In the genomic region with DNA sequence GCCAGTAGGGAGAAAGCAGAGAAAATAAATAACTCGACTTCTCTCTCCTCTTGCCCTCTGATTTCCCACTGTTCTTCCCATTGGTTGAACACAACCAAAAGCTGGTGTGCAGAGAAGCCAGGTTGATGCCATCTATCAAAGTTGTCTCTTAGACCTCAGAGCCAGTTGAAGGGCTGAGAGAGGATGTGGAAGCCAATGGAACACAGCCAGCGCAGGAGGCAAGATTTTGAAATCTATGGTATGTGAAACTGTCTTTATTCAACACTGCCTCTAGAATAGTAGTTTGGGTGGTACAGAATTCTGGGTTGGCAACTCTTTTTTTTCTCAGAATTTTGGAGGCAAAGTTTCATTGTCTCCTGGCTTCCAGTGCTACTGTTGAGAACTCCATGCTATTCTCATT, we compare ENCODE assay signal across 25 cellular contexts.
"Had no signal": no experiment of that assay in that cellular context is flagged by ENCODE, and none has a peak within 500 bp of the region (broad histone marks: within the 10 kb centered on the region; RNA-seq: fewer than 3 reads in every experiment).

No MANE protein-coding gene starts in this region.

- H3K9me3 ChIP-seq: upper lobe of right lung had no signal

- H3K4me2 ChIP-seq: smooth muscle cell had no signal

- ATAC-seq: heart left ventricle; mucosa of descending colon; naive thymus-derived CD4-positive, alpha-beta T cell; natural killer cell treated with Interleukin-12 subunit alpha and Interleukin-12 subunit beta and Interleukin-15 and Interleukin-18, amount 100 ng/mL, for 72 hours; upper lobe of right lung had no signal

- H3K4me3 ChIP-seq: heart left ventricle, left ventricle myocardium inferior, lung, mucosa of descending colon, ovary, right atrium auricular region, right lobe of liver, smooth muscle cell, suprapubic skin, thoracic aorta, tibial artery, upper lobe of right lung had no signal

- H3K27ac ChIP-seq: left ventricle myocardium inferior, ovary, right atrium auricular region, right lobe of liver, suprapubic skin, thoracic aorta, tibial artery, upper lobe of right lung had no signal

- H3K4me1 ChIP-seq: left ventricle myocardium inferior, right atrium auricular region, right lobe of liver, suprapubic skin, tibial artery, upper lobe of right lung had no signal

- H3K4me3 Mint-ChIP-seq: naive thymus-derived CD4-positive, alpha-beta T cell; natural killer cell treated with Interleukin-12 subunit alpha and Interleukin-12 subunit beta and Interleukin-15 and Interleukin-18, amount 100 ng/mL, for 72 hours; neural crest cell; stimulated activated naive CD8-positive, alpha-beta T cell treated with anti-CD3 and anti-CD28 coated beads, Interleukin-15, Interleukin-2, amounts not matched to agents 100 ng/mL and 50 ng/mL, for 24 hours had no signal

- H3K36me3 ChIP-seq: left ventricle myocardium inferior, ovary, right atrium auricular region, right lobe of liver, suprapubic skin, thoracic aorta, upper lobe of right lung had no signal

- H3K4me1 Mint-ChIP-seq: neural crest cell had no signal

- H3K9me3 Mint-ChIP-seq: neural crest cell; stimulated activated naive CD8-positive, alpha-beta T cell treated with anti-CD3 and anti-CD28 coated beads, Interleukin-15, Interleukin-2, amounts not matched to agents 100 ng/mL and 50 ng/mL, for 24 hours had no signal

- H3K27me3 Mint-ChIP-seq: stimulated activated naive CD8-positive, alpha-beta T cell treated with anti-CD3 and anti-CD28 coated beads, Interleukin-15, Interleukin-2, amounts not matched to agents 100 ng/mL and 50 ng/mL, for 24 hours had no signal

- H3K27ac Mint-ChIP-seq: natural killer cell treated with Interleukin-12 subunit alpha and Interleukin-12 subunit beta and Interleukin-15 and Interleukin-18, amount 100 ng/mL, for 72 hours; progenitor cell of endocrine pancreas; stimulated activated naive CD8-positive, alpha-beta T cell treated with anti-CD3 and anti-CD28 coated beads, Interleukin-15, Interleukin-2, amounts not matched to agents 100 ng/mL and 50 ng/mL, for 24 hours had no signal

- H3K27me3 ChIP-seq: ovary, right atrium auricular region, right lobe of liver, suprapubic skin, tibial artery, upper lobe of right lung had no signal

- DNase-seq: heart left ventricle; hypothalamus; islet precursor cell; left ventricle myocardium inferior; midbrain; mucosa of descending colon; naive thymus-derived CD4-positive, alpha-beta T cell; nucleus accumbens; ovary; right lobe of liver; stimulated activated CD4-positive, alpha-beta T cell treated with anti-CD3 and anti-CD28 coated beads, Interleukin-2, amount 100 ng/mL, for 24 hours; stimulated activated CD4-positive, alpha-beta T cell treated with anti-CD3 and anti-CD28 coated beads, Interleukin-4, amount 100 ng/mL, for 1 hour; stimulated activated naive CD4-positive, alpha-beta T cell; tibial artery; trophoblast cell; upper lobe of right lung had no signal
